In genomic region chr11:10352911-10353550, GRCh38 we compare ENCODE assay signal across 1 cellular context.
TF ChIP-seq lines count a peak whose summit lies in the region.

No MANE protein-coding gene starts in this region.

TF ChIP-seq in H1, 55 proteins besides CTCF, POLR2A, EP300 and RAD21 (continued from another document):
- TF ChIP-seq SAP30 (IDR thresholded peaks at IDR 0.05; ENCODE audit: insufficient read depth, insufficient replicate concordance, low read length): no peak
- TF ChIP-seq BRCA1 (IDR thresholded peaks at IDR 0.05; ENCODE audit: low read depth, low read length): no peak
- no peak for TF ChIP-seq CBX8 (IDR thresholded peaks at IDR 0.05; ENCODE audit: borderline replicate concordance, low read depth, low read length)
- TF ChIP-seq, protein P1, sequence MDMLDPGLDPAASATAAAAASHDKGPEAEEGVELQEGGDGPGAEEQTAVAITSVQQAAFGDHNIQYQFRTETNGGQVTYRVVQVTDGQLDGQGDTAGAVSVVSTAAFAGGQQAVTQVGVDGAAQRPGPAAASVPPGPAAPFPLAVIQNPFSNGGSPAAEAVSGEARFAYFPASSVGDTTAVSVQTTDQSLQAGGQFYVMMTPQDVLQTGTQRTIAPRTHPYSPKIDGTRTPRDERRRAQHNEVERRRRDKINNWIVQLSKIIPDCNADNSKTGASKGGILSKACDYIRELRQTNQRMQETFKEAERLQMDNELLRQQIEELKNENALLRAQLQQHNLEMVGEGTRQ (IDR thresholded peaks at IDR 0.05; ENCODE audit: low read length): no peak
- TF ChIP-seq TBP (IDR thresholded peaks at IDR 0.05; ENCODE audit: low read depth, low read length): no peak
- no peak for TF ChIP-seq NRF1 (IDR thresholded peaks at IDR 0.05; ENCODE audit: low read depth, low read length)
- TF ChIP-seq JUN (IDR thresholded peaks at IDR 0.05; ENCODE audit: low read depth, low read length): no peak
- no peak for TF ChIP-seq CHD1 (IDR thresholded peaks at IDR 0.05; ENCODE audit: low read depth, low read length)
- TF ChIP-seq TCF12 (IDR thresholded peaks at IDR 0.05; ENCODE audit: low read depth, low read length): no peak
- TF ChIP-seq SIX5 (IDR thresholded peaks at IDR 0.05; ENCODE audit: low read depth, low read length): no peak
- no peak for TF ChIP-seq SP4 (IDR thresholded peaks at IDR 0.05; ENCODE audit: low read length)
- TF ChIP-seq CBX5 (IDR thresholded peaks at IDR 0.05; ENCODE audit: low read depth, low read length): no peak
- TF ChIP-seq HDAC6 (IDR thresholded peaks at IDR 0.05; ENCODE audit: low read depth, low read length): no peak
- TF ChIP-seq ATF2 (IDR thresholded peaks at IDR 0.05; ENCODE audit: low read length): no peak
- TF ChIP-seq FOSL1 (IDR thresholded peaks at IDR 0.05; ENCODE audit: insufficient read depth, low read depth, low read length): no peak
- TF ChIP-seq RBBP5 (IDR thresholded peaks at IDR 0.05; ENCODE audit: borderline replicate concordance, low read depth, low read length): no peak
